In the genomic region with DNA sequence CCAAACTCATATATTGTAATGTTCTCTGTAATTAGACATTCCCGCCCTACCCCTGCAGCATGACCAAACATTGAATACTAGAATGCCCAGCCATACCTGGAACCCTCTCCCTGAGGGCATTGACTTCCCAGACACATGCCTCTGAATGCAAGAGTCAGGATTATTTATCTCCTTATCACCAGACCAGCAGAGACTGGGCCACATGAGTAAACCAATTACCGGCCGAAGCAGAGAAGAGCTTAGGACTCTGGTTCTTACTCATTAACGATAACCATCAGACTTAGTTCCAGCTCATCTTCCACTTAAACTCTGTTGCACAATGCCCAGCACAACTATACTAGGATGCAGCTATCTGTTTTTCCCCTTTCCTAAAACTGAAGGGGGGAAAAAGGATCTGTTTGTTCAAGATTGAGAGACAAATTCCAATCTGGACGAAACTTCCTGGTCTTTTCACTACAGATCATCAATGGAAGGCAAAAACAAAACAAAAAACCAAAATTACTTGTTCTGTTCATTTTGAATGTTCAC, we compare ENCODE assay signal across 10 cellular contexts.
DNase-seq lines count a peak whose midpoint lies in the region; ATAC-seq and TF ChIP-seq lines count a peak whose summit lies in the region.
"Had no signal": no experiment of that assay in that cellular context is flagged by ENCODE, and none has a peak within 500 bp of the region (broad histone marks: within the 10 kb centered on the region; RNA-seq: fewer than 3 reads in every experiment).

No MANE protein-coding gene starts in this region.

- no peaks in the 10 kb centered on the region for H3K27me3 ChIP-seq in BJ (ENCODE audit: control insufficient read depth, insufficient read depth, low read length)

- ATAC-seq in effector memory CD8-positive, alpha-beta T cell (replicated peaks) = no peak
- ATAC-seq in naive B cell (ENCODE audit: low read depth in 2 of 2) = no peak

- H3K4me1 Mint-ChIP-seq in effector memory CD8-positive, alpha-beta T cell (ENCODE audit: low read depth in 2 of 2) = peaks cover 28 to 63% of the 10 kb centered on the region in 2 donors
- H3K4me1 Mint-ChIP-seq in naive B cell = peaks cover 42 to 95% (median 52%) of the 10 kb centered on the region in 3 donors
- peaks cover 47% of the 10 kb centered on the region for H3K4me1 Mint-ChIP-seq in activated CD4-positive, alpha-beta T cell treated with anti-CD3 and anti-CD28 coated beads, Interleukin-2, amount 10 ng/mL, durations not matched to agents 7 days and 5 days

- H3K36me3 ChIP-seq in BJ (ENCODE audit: control insufficient read depth, insufficient read depth, low read length) = no peaks in the 10 kb centered on the region

- H3K27me3 Mint-ChIP-seq in effector memory CD8-positive, alpha-beta T cell = no peaks in the 10 kb centered on the region
- H3K27me3 Mint-ChIP-seq in naive B cell = no peaks in the 10 kb centered on the region
- no peaks in the 10 kb centered on the region for H3K27me3 Mint-ChIP-seq in activated CD4-positive, alpha-beta T cell treated with anti-CD3 and anti-CD28 coated beads, Interleukin-2, amount 10 ng/mL, durations not matched to agents 7 days and 5 days
- H3K27me3 Mint-ChIP-seq: activated CD4-positive, alpha-beta T cell treated with anti-CD3 and anti-CD28 coated beads, Interleukin-2, amount 10 ng/mL, durations not matched to agents 24 days and 14 days had no signal

- no peak overlapping the region for H3K4me3 ChIP-seq in BJ (ENCODE audit: low read depth, low read length)

- POLR2A ChIA-PET in BJ (lab: Charles Lee) = interaction anchor here (0.6 kb wide), 1 partner anchor 51 kb away, joined by 3 read pairs; no protein-coding TSS in a partner anchor
- POLR2A ChIA-PET in activated CD4-positive, alpha-beta T cell treated with anti-CD3 and anti-CD28 coated beads, Interleukin-2, amount 10 ng/mL, durations not matched to agents 7 days and 5 days (lab: Charles Lee) = interaction anchor here (0.7 kb wide), 1 partner anchor 58 kb away, joined by 3 read pairs; no protein-coding TSS in a partner anchor

- peak; percentile 52 for DNase-seq in BJ (ENCODE audit: low read depth)
- DNase-seq in M059J (ENCODE audit: low read depth) = peak; percentile 96
- DNase-seq in effector memory CD8-positive, alpha-beta T cell = no peak
- no peak for DNase-seq in naive B cell
- no peak for DNase-seq in NCI-H1048 (lab: John Stamatoyannopoulos, UW)
- DNase-seq in retina = no peak
- no peak for DNase-seq in stimulated activated CD8-positive, alpha-beta memory T cell treated with anti-CD3 and anti-CD28 coated beads, Interleukin-4, amount 100 ng/mL, for 48 hours
- DNase-seq in activated CD4-positive, alpha-beta T cell treated with anti-CD3 and anti-CD28 coated beads, Interleukin-2, amount 10 ng/mL, durations not matched to agents 7 days and 5 days = no peak
- DNase-seq: activated CD4-positive, alpha-beta T cell treated with anti-CD3 and anti-CD28 coated beads, Interleukin-2, amount 10 ng/mL, durations not matched to agents 24 days and 14 days; NCI-H1417 had no signal

- H3K4me3 Mint-ChIP-seq in effector memory CD8-positive, alpha-beta T cell = no peak overlapping the region
- H3K4me3 Mint-ChIP-seq in naive B cell = peak overlapping the region in 1 of 8 donors; percentile 22
- H3K4me3 Mint-ChIP-seq in activated CD4-positive, alpha-beta T cell treated with anti-CD3 and anti-CD28 coated beads, Interleukin-2, amount 10 ng/mL, durations not matched to agents 7 days and 5 days = no peak overlapping the region
- H3K4me3 Mint-ChIP-seq: activated CD4-positive, alpha-beta T cell treated with anti-CD3 and anti-CD28 coated beads, Interleukin-2, amount 10 ng/mL, durations not matched to agents 24 days and 14 days had no signal

- CTCF ChIA-PET in BJ (lab: Yijun Ruan, JAX) = interaction anchor here (0.7 to 0.9 kb wide), 2 partner anchors 66 to 93 kb away, joined by 3 read pairs; no protein-coding TSS in a partner anchor
- CTCF ChIA-PET in activated CD4-positive, alpha-beta T cell treated with anti-CD3 and anti-CD28 coated beads, Interleukin-2, amount 10 ng/mL, durations not matched to agents 7 days and 5 days (lab: Charles Lee) = interaction anchor here (0.7 to 2.0 kb wide), 6 partner anchors 12 to 94 kb away, joined by 3 to 7 read pairs (median 4); no protein-coding TSS in a partner anchor

- TF ChIP-seq CTCF in BJ (IDR thresholded peaks at IDR 0.05; ENCODE audit: insufficient read depth, low read depth, low read length) = no peak

- peaks cover 13% of the 10 kb centered on the region for H3K36me3 Mint-ChIP-seq in effector memory CD8-positive, alpha-beta T cell (ENCODE audit: insufficient read depth)
- H3K36me3 Mint-ChIP-seq in naive B cell = peaks cover 0 to 4% of the 10 kb centered on the region in 2 donors
- peaks cover 41% of the 10 kb centered on the region for H3K36me3 Mint-ChIP-seq in activated CD4-positive, alpha-beta T cell treated with anti-CD3 and anti-CD28 coated beads, Interleukin-2, amount 10 ng/mL, durations not matched to agents 7 days and 5 days (ENCODE audit: low read depth)

- no peaks in the 10 kb centered on the region for H3K9me3 Mint-ChIP-seq in effector memory CD8-positive, alpha-beta T cell
- peaks cover 0 to 3% (median 0%) of the 10 kb centered on the region in 7 donors for H3K9me3 Mint-ChIP-seq in naive B cell
- no peaks in the 10 kb centered on the region for H3K9me3 Mint-ChIP-seq in activated CD4-positive, alpha-beta T cell treated with anti-CD3 and anti-CD28 coated beads, Interleukin-2, amount 10 ng/mL, durations not matched to agents 7 days and 5 days

- H3K27ac Mint-ChIP-seq in effector memory CD8-positive, alpha-beta T cell = peak overlapping the region; percentile 5 to 20
- peak overlapping the region; percentile 16 to 88 (median 74) for H3K27ac Mint-ChIP-seq in naive B cell
- no peak overlapping the region for H3K27ac Mint-ChIP-seq in activated CD4-positive, alpha-beta T cell treated with anti-CD3 and anti-CD28 coated beads, Interleukin-2, amount 10 ng/mL, durations not matched to agents 7 days and 5 days
- H3K27ac Mint-ChIP-seq: activated CD4-positive, alpha-beta T cell treated with anti-CD3 and anti-CD28 coated beads, Interleukin-2, amount 10 ng/mL, durations not matched to agents 24 days and 14 days had no signal

Comparison
In these comparisons a context has a peak if more than half of its experiments do, and no peak if none do; other contexts are left out.
1. DNase-seq: peak in BJ (single experiment) and M059J (single experiment); none in effector memory CD8-positive, alpha-beta T cell (0 of 3), naive B cell (single experiment), NCI-H1048 (single experiment), retina (single experiment), stimulated activated CD8-positive, alpha-beta memory T cell treated with anti-CD3 and anti-CD28 coated beads, Interleukin-4, amount 100 ng/mL, for 48 hours (single experiment) and activated CD4-positive, alpha-beta T cell treated with anti-CD3 and anti-CD28 coated beads, Interleukin-2, amount 10 ng/mL, durations not matched to agents 7 days and 5 days (single experiment).